Comparison of ENCODE assay signal across 20 cellular contexts in genomic region chr6:54266400-54266923, GRCh38.
A peak's percentile ranks its signal among the peaks of the same experiment; 100 is the strongest.
DNase-seq lines count a peak whose midpoint lies in the region; FAIRE-seq and TF ChIP-seq lines count a peak whose summit lies in the region.
"Had no signal": no experiment of that assay in that cellular context is flagged by ENCODE, and none has a peak within 500 bp of the region (broad histone marks: within the 10 kb centered on the region; RNA-seq: fewer than 3 reads in every experiment).

No MANE protein-coding gene starts in this region.

- DNase-seq in DMS 273 (lab: John Stamatoyannopoulos, UW; ENCODE audit: unreplicated experiment) (peak; percentile 9), DMS 273 treated with DMSO at 0.1 percent for 48 hours (lab: John Stamatoyannopoulos, UW) (no peak), HTR-8/SVneo (ENCODE audit: insufficient read length, low spot score) (no peak), astrocyte of the spinal cord (ENCODE audit: low read depth, low spot score) (no peak), iPS-NIHi7 (ENCODE audit: extremely low spot score) (peak; percentile 39), urothelium cell line (ENCODE audit: low spot score) (no peak), NCI-H1436 treated with DMSO at 0.1 percent for 48 hours (lab: John Stamatoyannopoulos, UW) (no peak), NCI-H774 (lab: John Stamatoyannopoulos, UW) (no peak)
- DNase-seq: activated naive CD4-positive, alpha-beta T cell treated with anti-CD3 and anti-CD28 coated beads, Interleukin-2, amount 10 ng/mL, durations not matched to agents 7 days and 5 days; activated T-cell treated with anti-CD3 and anti-CD28 coated beads, Interleukin-2, amount 50 U/mL, for 72 hours; DMS79; dorsolateral prefrontal cortex; hypothalamus; Kasumi-1; mammary epithelial cell; NCI-H1105 treated with DMSO at 0.1 percent for 48 hours; NCI-H2081; NCI-H446 treated with DMSO at 0.1 percent for 48 hours; retina had no signal

- TF ChIP-seq CTCF in astrocyte of the spinal cord (IDR thresholded peaks at IDR 0.05; ENCODE audit: low read depth, low read length) = peak; percentile 5

- in situ Hi-C loops in astrocyte of the spinal cord (cut with HindIII; ENCODE audit: low sequenced_read_pairs) = no loop called here

- peak; percentile 74 for FAIRE-seq in HTR-8/SVneo (lab: Jason Lieb, UNC)
- no peak for FAIRE-seq in urothelium cell line (lab: Jason Lieb, UNC)
- FAIRE-seq: GM12878 had no signal

- H3K4me3 ChIP-seq in astrocyte of the spinal cord (ENCODE audit: low read depth, low read length) = no peak overlapping the region
- H3K4me3 ChIP-seq: dorsolateral prefrontal cortex, GM12878 had no signal

Comparison
In these comparisons a context has a peak if more than half of its experiments do, and no peak if none do; other contexts are left out.
1. DNase-seq: peak in DMS 273 (single experiment) and iPS-NIHi7 (single experiment); none in DMS 273 treated with DMSO at 0.1 percent for 48 hours (single experiment), HTR-8/SVneo (single experiment), astrocyte of the spinal cord (single experiment), urothelium cell line (single experiment), NCI-H1436 treated with DMSO at 0.1 percent for 48 hours (single experiment) and NCI-H774 (single experiment).